ENCODE assay signal across 28 cellular contexts in the genomic region with DNA sequence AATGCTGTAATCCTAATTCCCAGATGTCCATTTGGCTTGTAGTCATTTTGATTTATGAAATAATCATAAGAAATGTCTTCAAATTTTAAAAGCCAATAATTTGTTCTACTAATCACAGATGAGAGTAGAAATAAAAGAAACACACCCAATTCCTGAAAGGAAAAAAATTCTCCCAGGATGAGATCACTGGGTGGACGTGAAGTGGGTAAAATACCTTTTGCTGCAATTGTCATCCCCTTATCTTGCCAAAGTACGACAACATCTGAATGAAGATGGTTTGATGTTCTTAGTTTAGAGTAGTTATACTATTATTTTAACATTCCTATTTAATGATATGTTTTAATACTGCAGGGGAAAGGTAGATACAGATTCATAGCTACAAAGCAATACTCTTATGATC.
"Had no signal": no experiment of that assay in that cellular context is flagged by ENCODE, and none has a peak within 500 bp of the region (broad histone marks: within the 10 kb centered on the region; RNA-seq: fewer than 3 reads in every experiment).

No MANE protein-coding gene starts in this region.

- H3K9me3 ChIP-seq: adrenal gland, ascending aorta, colonic mucosa, left lung, prostate gland, thoracic aorta, upper lobe of right lung had no signal

- H3K4me3 ChIP-seq: adrenal gland, ascending aorta, colonic mucosa, hepatocyte, left lung, lung, prostate gland, thoracic aorta, upper lobe of right lung had no signal

- H3K9me3 Mint-ChIP-seq: activated naive CD4-positive, alpha-beta T cell treated with anti-CD3 and anti-CD28 coated beads, Interleukin-2, amount 50 U/mL, for 72 hours; activated T-cell treated with anti-CD3 and anti-CD28 coated beads, Interleukin-2, amount 50 U/mL, for 24 hours; activated T-helper 17 cell treated with anti-CD3 and anti-CD28 coated beads, Interleukin-2, amount 50 U/mL, for 72 hours; effector memory CD8-positive, alpha-beta T cell; neural crest cell; T-helper 1 cell treated with Interleukin-12 subunit alpha and Interleukin-12 subunit beta and Interleukin-4 antibody, amounts not matched to agents 30 μg/mL and 1 μg/mL, for 36 hours; WTC11 had no signal

- H2AFZ ChIP-seq: hepatocyte had no signal

- H3K27me3 Mint-ChIP-seq: activated T-cell treated with anti-CD3 and anti-CD28 coated beads, Interleukin-2, amount 50 U/mL, for 24 hours; activated T-helper 17 cell treated with anti-CD3 and anti-CD28 coated beads, Interleukin-2, amount 50 U/mL, for 72 hours; effector memory CD8-positive, alpha-beta T cell had no signal

- H3K27me3 ChIP-seq: adrenal gland, ascending aorta, colonic mucosa, dorsolateral prefrontal cortex, hepatocyte, left lung, upper lobe of right lung had no signal

- FAIRE-seq: bronchial epithelial cell, endothelial cell of umbilical vein, frontal cortex had no signal

- DNase-seq: activated CD4-positive, alpha-beta T cell treated with anti-CD3 and anti-CD28 coated beads, Interleukin-2, amount 50 U/mL, for 4 hours; activated CD8-positive, alpha-beta memory T cell treated with anti-CD3 and anti-CD28 coated beads for 24 hours; activated CD8-positive, alpha-beta memory T cell treated with anti-CD3 and anti-CD28 coated beads, Interleukin-2, amount 50 U/mL, for 4 hours; activated T-cell treated with anti-CD3 and anti-CD28 coated beads, Interleukin-2, amount 50 U/mL, for 24 hours; adrenal gland; colonic mucosa; dorsolateral prefrontal cortex; effector memory CD8-positive, alpha-beta T cell; glutamatergic neuron; kidney glomerular epithelial cell; left lung; stimulated activated CD4-positive, alpha-beta T cell treated with anti-CD3 and anti-CD28 coated beads, Interleukin-4, amount 100 ng/mL, for 1 hour; stimulated activated naive CD4-positive, alpha-beta T cell; T1000; upper lobe of right lung had no signal

- H3K4me3 Mint-ChIP-seq: activated T-cell treated with anti-CD3 and anti-CD28 coated beads, Interleukin-2, amount 50 U/mL, for 24 hours; activated T-helper 17 cell treated with anti-CD3 and anti-CD28 coated beads, Interleukin-2, amount 50 U/mL, for 72 hours; effector memory CD8-positive, alpha-beta T cell; neural crest cell; T-helper 1 cell treated with Interleukin-12 subunit alpha and Interleukin-12 subunit beta and Interleukin-4 antibody, amounts not matched to agents 30 μg/mL and 1 μg/mL, for 36 hours; WTC11 had no signal

- H3K27ac ChIP-seq: adrenal gland, colonic mucosa, hepatocyte, left lung, prostate gland, thoracic aorta, upper lobe of right lung had no signal

- H3K27ac Mint-ChIP-seq: activated naive CD4-positive, alpha-beta T cell treated with anti-CD3 and anti-CD28 coated beads, Interleukin-2, amount 50 U/mL, for 72 hours; activated T-cell treated with anti-CD3 and anti-CD28 coated beads, Interleukin-2, amount 50 U/mL, for 24 hours; activated T-helper 17 cell treated with anti-CD3 and anti-CD28 coated beads, Interleukin-2, amount 50 U/mL, for 72 hours; effector memory CD8-positive, alpha-beta T cell; T-helper 1 cell treated with Interleukin-12 subunit alpha and Interleukin-12 subunit beta and Interleukin-4 antibody, amounts not matched to agents 30 μg/mL and 1 μg/mL, for 36 hours had no signal

- H3K36me3 ChIP-seq: adrenal gland, colonic mucosa, prostate gland, thoracic aorta, upper lobe of right lung had no signal

- H3K4me1 ChIP-seq: adrenal gland, colonic mucosa, prostate gland had no signal

- H3K79me2 ChIP-seq: hepatocyte had no signal
